ENCODE assay signal across 10 cellular contexts in the genomic region with DNA sequence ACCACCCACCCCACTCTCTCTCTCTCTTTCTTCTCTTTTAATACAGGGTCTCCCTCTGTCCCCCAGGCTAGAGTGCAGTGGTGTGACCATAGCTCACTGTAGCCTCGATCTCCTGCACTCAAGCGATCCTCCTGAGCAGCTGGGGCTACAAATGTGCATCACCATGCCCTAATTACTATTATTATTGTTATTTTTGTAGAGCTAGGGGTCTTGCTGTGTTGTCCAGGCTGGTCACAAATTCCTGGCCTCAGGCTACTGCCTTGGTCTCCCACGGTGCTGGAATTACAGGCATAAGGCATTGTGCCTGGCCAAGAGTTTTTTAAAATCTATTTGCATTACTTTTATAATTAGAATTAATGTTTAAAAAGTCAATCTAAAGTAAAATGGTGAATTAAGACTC. TPM values are rescaled to one million over a fixed set of nuclear protein-coding genes. Genes with fewer than 3 reads are reported as not detected.
"Had no signal": no experiment of that assay in that cellular context is flagged by ENCODE, and none has a peak within 500 bp of the region (broad histone marks: within the 10 kb centered on the region; RNA-seq: fewer than 3 reads in every experiment).

No MANE protein-coding gene starts in this region.

- H3K4me3 Mint-ChIP-seq: IgD-negative memory B cell had no signal

- H3K27ac ChIP-seq: GM23248, HL-60 had no signal

- DNase-seq: GM23248, GOT3, H7, KG1 had no signal

- H2AFZ ChIP-seq: GM23248 had no signal

- H3K36me3 ChIP-seq: HAP-1 had no signal

- H3K4me3 ChIP-seq: GM23248, HAP-1 had no signal

- H3K9me3 ChIP-seq: HAP-1 had no signal

- H3K27me3 Mint-ChIP-seq: IgD-negative memory B cell had no signal

- ATAC-seq: HCT116, HepG2 had no signal

- H3K4me1 ChIP-seq: HAP-1 had no signal

- H3K27ac Mint-ChIP-seq: IgD-negative memory B cell had no signal

RNA-seq across cellular contexts. Expression of gene DHH, which starts 59.6 kb away (rescaled TPM):
- total RNA-seq: GM23248, H7, HepG2, HT1080 had no signal
- polyA plus RNA-seq: GM23248, HepG2, IgD-negative memory B cell had no signal
